1 cellular context compared by ENCODE assay signal in the genomic region with DNA sequence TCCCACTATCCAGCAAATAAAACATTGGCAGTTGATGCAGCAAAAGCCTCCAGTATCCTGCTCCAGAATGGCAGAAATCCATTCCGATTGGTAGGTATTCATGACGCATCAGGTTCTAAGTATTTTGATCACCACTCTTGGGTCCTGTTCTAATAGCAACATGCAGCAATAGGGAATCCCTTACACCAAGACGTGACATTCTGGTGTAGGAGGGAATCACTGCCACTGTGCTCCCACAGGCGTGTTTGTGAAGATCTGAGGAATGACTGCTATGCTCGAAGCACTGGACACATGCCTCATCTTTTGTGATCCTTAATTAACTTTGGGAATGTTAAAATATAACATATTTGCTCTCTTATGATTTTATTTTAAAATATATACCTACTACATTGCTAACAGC.
TF ChIP-seq lines count a peak whose summit lies in the region.

No MANE protein-coding gene starts in this region.

TF ChIP-seq in IMR-90, 13 proteins besides CTCF, POLR2A, EP300 and RAD21:
- no peak for TF ChIP-seq MXI1 (IDR thresholded peaks at IDR 0.05; ENCODE audit: borderline replicate concordance, low read depth, low read length)
- TF ChIP-seq RCOR1 (IDR thresholded peaks at IDR 0.05; ENCODE audit: insufficient replicate concordance, low read length) = no peak
- no peak for TF ChIP-seq CEBPB (IDR thresholded peaks at IDR 0.05; ENCODE audit: low read depth, low read length)
- TF ChIP-seq MAFK (IDR thresholded peaks at IDR 0.05; ENCODE audit: low read depth, low read length) = no peak
- no peak for TF ChIP-seq RFX5 (IDR thresholded peaks at IDR 0.05; ENCODE audit: low read depth, low read length)
